ENCODE assay signal across 21 cellular contexts in the genomic region with DNA sequence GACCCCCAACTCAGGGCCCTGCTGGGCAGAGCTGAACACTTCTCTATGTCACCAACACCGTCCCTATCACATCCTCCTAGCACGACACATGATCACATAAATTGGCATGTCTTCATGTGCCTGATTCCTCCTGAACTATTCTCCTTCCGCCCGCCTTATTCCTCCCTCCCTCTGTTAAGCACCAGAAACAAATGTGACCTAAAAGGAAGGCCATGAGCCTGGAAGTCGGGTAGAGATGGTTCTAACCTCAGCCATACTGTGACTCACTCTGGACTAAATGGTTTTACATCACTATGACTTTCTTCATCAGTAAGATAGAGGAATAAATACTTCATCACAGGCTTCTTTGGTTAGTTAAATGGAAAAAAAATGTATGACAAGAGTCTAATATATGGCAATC.
A peak's percentile ranks its signal among the peaks of the same experiment; 100 is the strongest.
DNase-seq lines count a peak whose midpoint lies in the region; ATAC-seq, FAIRE-seq and TF ChIP-seq lines count a peak whose summit lies in the region.
"Had no signal": no experiment of that assay in that cellular context is flagged by ENCODE, and none has a peak within 500 bp of the region (broad histone marks: within the 10 kb centered on the region; RNA-seq: fewer than 3 reads in every experiment).

No MANE protein-coding gene starts in this region.

- CTCF ChIA-PET in HepG2 (lab: Yijun Ruan, JAX; ENCODE audit: low intra/inter-chr PET ratio, low total read pairs) = no interaction called here

- intact Hi-C loops in right lobe of liver (cut with DNase I) (no loop called here), HepG2 (cut with micrococcal nuclease; ENCODE audit: unreplicated experiment) (loop anchor here (10.0 kb wide), 1 partner anchor 365 kb away; no protein-coding TSS in a partner anchor), aorta (cut with DNase I) (no loop called here)

- no TSS peak for BruUV-seq in HepG2 (replicated peaks; lab: Mats Ljungman, UMichigan)

- no peak for ATAC-seq in right lobe of liver
- ATAC-seq in HepG2 = no peak
- peak; percentile 57 for ATAC-seq in aorta (ENCODE audit: low FRiP score)
- no peak for ATAC-seq in esophagus mucosa
- ATAC-seq: PC-3 had no signal

- H3K4me2 ChIP-seq in HepG2 (ENCODE audit: low read depth, low read length) = no peak overlapping the region
- H3K4me2 ChIP-seq in osteoblast (ENCODE audit: insufficient read depth, low read length) = no peak overlapping the region

- H3K27me3 ChIP-seq in right lobe of liver (no peaks in the 10 kb centered on the region), HepG2 (ENCODE audit: control insufficient read depth in 1 of 2, insufficient read depth in 2 of 2, low read length in 2 of 2) (peaks cover 0 to 28% of the 10 kb centered on the region in 2 experiments; a peak in 4 of 5 replicates), osteoblast (ENCODE audit: insufficient read depth, low read length) (no peaks in the 10 kb centered on the region), aorta (ENCODE audit: control insufficient read depth in 1 of 2, insufficient read depth in 2 of 2, low read length in 1 of 2) (no peaks in the 10 kb centered on the region)
- H3K27me3 ChIP-seq: SJSA1 had no signal

- WGBS in right lobe of liver (ENCODE audit: insufficient coverage, low coverage, low lambda C conversion rate, missing lambda C conversion rate) = 77% methylated on average over 4 of the region's 5 CpGs
- 13% methylated on average over 4 of the region's 5 CpGs for WGBS in HepG2 (ENCODE audit: low lambda C conversion rate)
- WGBS in aorta, 2 donors = 73 to 76% methylated on average over 5 of the region's 5 CpGs

- in situ Hi-C loops in HepG2 (cut with HindIII; ENCODE audit: extremely low pct_ligation_motif_present, low pct_unique_long_range_greater_than_20kb) = no loop called here

- H3K4me1 ChIP-seq in right lobe of liver (peaks cover 0 to 43% (median 19%) of the 10 kb centered on the region in 4 donors), HepG2 (ENCODE audit: insufficient read depth, low read length) (peaks cover 21% of the 10 kb centered on the region), osteoblast (ENCODE audit: insufficient read depth, low read length) (peaks cover 15% of the 10 kb centered on the region), aorta (ENCODE audit: control insufficient read depth in 1 of 2, insufficient read depth in 2 of 2, low read length in 2 of 2) (no peaks in the 10 kb centered on the region)
- H3K4me1 ChIP-seq: SJSA1 had no signal

- H3K79me2 ChIP-seq in HepG2 (ENCODE audit: insufficient read depth, low read length) = no peaks in the 10 kb centered on the region
- H3K79me2 ChIP-seq in osteoblast (ENCODE audit: insufficient read depth, low read length) = no peaks in the 10 kb centered on the region

- no peaks in the 10 kb centered on the region for H4K20me1 ChIP-seq in HepG2 (ENCODE audit: insufficient read depth, low read length)
- no peaks in the 10 kb centered on the region for H4K20me1 ChIP-seq in osteoblast (ENCODE audit: insufficient read depth, low read length)

- TF ChIP-seq POLR2A in right lobe of liver (IDR thresholded peaks at IDR 0.05) = no peak
- no peak for TF ChIP-seq POLR2A in HepG2 (IDR thresholded peaks at IDR 0.05; ENCODE audit: insufficient read depth in 1 of 2, low read depth in 2 of 2, low read length in 2 of 2)

- TF ChIP-seq CTCF in right lobe of liver (IDR thresholded peaks at IDR 0.05) = no peak
- no peak for TF ChIP-seq CTCF in HepG2 (CRISPR knock-in tag; IDR thresholded peaks at IDR 0.05)
- TF ChIP-seq CTCF in fibroblast of the aortic adventitia (IDR thresholded peaks at IDR 0.05; ENCODE audit: insufficient read depth, low read length) = no peak
- TF ChIP-seq CTCF in osteoblast (IDR thresholded peaks at IDR 0.05; ENCODE audit: extremely low read depth, low read depth, low read length) = no peak

- FAIRE-seq in HepG2 (lab: Jason Lieb, UNC) = no peak
- FAIRE-seq: A204.1, HTR-8/SVneo had no signal

- no peaks in the 10 kb centered on the region for H3K9me3 ChIP-seq in right lobe of liver
- H3K9me3 ChIP-seq in HepG2 (ENCODE audit: low read length) = no peaks in the 10 kb centered on the region
- H3K9me3 ChIP-seq in osteoblast (ENCODE audit: low read depth, low read length) = no peaks in the 10 kb centered on the region
- H3K9me3 ChIP-seq in aorta (ENCODE audit: control insufficient read depth, low read length) = no peaks in the 10 kb centered on the region
- H3K9me3 ChIP-seq: SJSA1 had no signal

- H3K4me3 ChIP-seq in right lobe of liver (no peak overlapping the region), HepG2 (replicated peaks in 1 of 3; ENCODE audit: insufficient read depth in 1 of 3, low read depth in 2 of 3, low read length in 3 of 3) (no peak overlapping the region), fibroblast of the aortic adventitia (ENCODE audit: low read depth, low read length) (no peak overlapping the region), osteoblast (ENCODE audit: insufficient read depth, low read length) (no peak overlapping the region), aorta (ENCODE audit: low read length in 2 of 2) (no peak overlapping the region)
- H3K4me3 ChIP-seq: SJSA1 had no signal

- no peaks in the 10 kb centered on the region for H3K36me3 ChIP-seq in right lobe of liver
- no peaks in the 10 kb centered on the region for H3K36me3 ChIP-seq in HepG2 (replicated peaks in 1 of 2; ENCODE audit: control insufficient read depth in 1 of 2, insufficient read depth in 2 of 2, low read length in 2 of 2)
- no peaks in the 10 kb centered on the region for H3K36me3 ChIP-seq in osteoblast (ENCODE audit: insufficient read depth, low read length)
- no peaks in the 10 kb centered on the region for H3K36me3 ChIP-seq in aorta (ENCODE audit: control insufficient read depth in 1 of 2, insufficient read depth in 2 of 2, low read length in 1 of 2)
- H3K36me3 ChIP-seq: SJSA1 had no signal

- H3K27ac ChIP-seq in right lobe of liver = peak overlapping the region in 2 of 3 donors; percentile 17 to 57
- no peak overlapping the region for H3K27ac ChIP-seq in HepG2 (ENCODE audit: extremely low read length, insufficient read depth, low read length)
- peak overlapping the region; percentile 51 for H3K27ac ChIP-seq in osteoblast (ENCODE audit: low read depth, low read length)
- H3K27ac ChIP-seq in aorta (ENCODE audit: low read depth in 1 of 2, low read length in 2 of 2) = no peak overlapping the region
- H3K27ac ChIP-seq: C4-2B, RWPE1, SJSA1 had no signal

- H2AFZ ChIP-seq in HepG2 (ENCODE audit: low read length) (no peak overlapping the region), osteoblast (ENCODE audit: low read length) (no peak overlapping the region)

- no peak for TF ChIP-seq RAD21 in HepG2 (CRISPR knock-in tag; IDR thresholded peaks at IDR 0.05)

- H3K9ac ChIP-seq in HepG2 (ENCODE audit: insufficient read depth, low read depth, low read length) = no peak overlapping the region

- TF ChIP-seq EP300 in HepG2 (IDR thresholded peaks at IDR 0.05; ENCODE audit: low read depth in 2 of 2, low read length in 2 of 2) (no peak), HepG2 (CRISPR knock-in tag; IDR thresholded peaks at IDR 0.05; ENCODE audit: borderline replicate concordance) (no peak)

- no peak for DNase-seq in right lobe of liver
- DNase-seq in HepG2 (ENCODE audit: low spot score) = no peak
- peak; percentile 1 for DNase-seq in fibroblast of the aortic adventitia (ENCODE audit: low read depth)
- DNase-seq in osteoblast (ENCODE audit: insufficient read length, low spot score, missing footprints) = no peak
- DNase-seq in aorta = no peak
- DNase-seq in NCI-H1694 treated with DMSO at 0.1 percent for 48 hours (lab: John Stamatoyannopoulos, UW) = no peak
- DNase-seq in SW480 (ENCODE audit: low spot score) = no peak
- DNase-seq: H9, MV-4-11, NCI-H1417, NCI-H2029, NCI-H2171 treated with DMSO at 0.1 percent for 48 hours, NCI-H510A, NCI-H82, PC-3 had no signal

- POLR2A ChIA-PET in HepG2 (lab: Yijun Ruan, JAX) = no interaction called here

TF ChIP-seq in HepG2, 621 proteins besides CTCF, POLR2A, EP300 and RAD21 (continues in another document):
- TF ChIP-seq RNF2 (conservative IDR thresholded peaks at IDR 0.05; ENCODE audit: low read depth) = no peak
- no peak for TF ChIP-seq BRCA1 (CRISPR knock-in tag; IDR thresholded peaks at IDR 0.05)
- TF ChIP-seq ZNF138 (CRISPR knock-in tag; IDR thresholded peaks at IDR 0.05; ENCODE audit: low read depth) = no peak
- no peak for TF ChIP-seq ZBTB1 (CRISPR knock-in tag; IDR thresholded peaks at IDR 0.05; ENCODE audit: borderline replicate concordance)
- no peak for TF ChIP-seq HDAC1 (CRISPR knock-in tag; IDR thresholded peaks at IDR 0.05)
- TF ChIP-seq ZBTB33 (CRISPR knock-in tag; IDR thresholded peaks at IDR 0.05) = no peak
- TF ChIP-seq NR2F6 (IDR thresholded peaks at IDR 0.05) = no peak
- TF ChIP-seq NR2F6 (CRISPR knock-in tag; IDR thresholded peaks at IDR 0.05) = no peak
- TF ChIP-seq, protein P1, sequence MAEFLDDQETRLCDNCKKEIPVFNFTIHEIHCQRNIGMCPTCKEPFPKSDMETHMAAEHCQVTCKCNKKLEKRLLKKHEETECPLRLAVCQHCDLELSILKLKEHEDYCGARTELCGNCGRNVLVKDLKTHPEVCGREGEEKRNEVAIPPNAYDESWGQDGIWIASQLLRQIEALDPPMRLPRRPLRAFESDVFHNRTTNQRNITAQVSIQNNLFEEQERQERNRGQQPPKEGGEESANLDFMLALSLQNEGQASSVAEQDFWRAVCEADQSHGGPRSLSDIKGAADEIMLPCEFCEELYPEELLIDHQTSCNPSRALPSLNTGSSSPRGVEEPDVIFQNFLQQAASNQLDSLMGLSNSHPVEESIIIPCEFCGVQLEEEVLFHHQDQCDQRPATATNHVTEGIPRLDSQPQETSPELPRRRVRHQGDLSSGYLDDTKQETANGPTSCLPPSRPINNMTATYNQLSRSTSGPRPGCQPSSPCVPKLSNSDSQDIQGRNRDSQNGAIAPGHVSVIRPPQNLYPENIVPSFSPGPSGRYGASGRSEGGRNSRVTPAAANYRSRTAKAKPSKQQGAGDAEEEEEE (CRISPR knock-in tag; IDR thresholded peaks at IDR 0.05; ENCODE audit: borderline replicate concordance) = no peak
- no peak for TF ChIP-seq ZSCAN21 (CRISPR knock-in tag; IDR thresholded peaks at IDR 0.05; ENCODE audit: borderline replicate concordance)
- no peak for TF ChIP-seq ZBTB7B (CRISPR knock-in tag; IDR thresholded peaks at IDR 0.05)

Comparison
In these comparisons a context has a peak if more than half of its experiments do, and no peak if none do; other contexts are left out.
1. H3K27ac ChIP-seq: peak in right lobe of liver (2 of 3) and osteoblast (single experiment); none in HepG2 (single experiment) and aorta (0 of 2).